In the genomic region with DNA sequence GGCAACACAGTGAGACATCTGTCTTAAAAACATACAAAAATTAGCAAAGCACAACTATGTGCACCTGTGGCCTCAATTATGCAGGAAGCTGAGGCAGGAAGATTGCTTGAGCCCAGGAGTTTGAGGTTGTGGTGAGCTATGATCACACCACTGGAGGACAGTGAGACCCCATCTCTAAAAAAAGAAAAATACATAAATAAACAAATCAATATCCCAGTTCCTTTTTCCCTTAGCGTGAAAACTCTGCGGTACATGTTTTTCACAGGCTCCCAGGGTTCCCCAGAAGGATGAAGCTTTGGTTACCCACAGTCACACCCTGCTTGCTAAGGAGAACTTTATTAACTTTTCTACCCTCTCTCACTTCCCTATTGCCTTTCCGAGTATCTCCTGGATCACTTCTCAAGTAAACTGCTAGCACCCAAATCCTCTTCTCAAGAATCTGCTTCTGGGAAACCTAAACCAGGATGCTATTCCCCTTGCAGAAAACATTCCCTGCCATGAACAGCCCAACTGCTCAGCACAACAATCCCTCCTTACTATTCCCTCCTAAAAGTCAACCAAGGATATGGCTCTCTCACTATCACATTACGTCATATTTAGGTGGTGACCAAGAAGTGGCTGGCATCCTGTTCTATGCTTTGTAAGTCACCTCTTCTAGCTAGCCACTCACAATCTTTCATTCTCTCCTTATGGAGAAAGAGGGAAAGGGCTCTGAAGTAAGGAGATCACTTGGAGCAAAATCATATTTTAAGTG, we compare ENCODE assay signal across 9 cellular contexts.
DNase-seq lines count a peak whose midpoint lies in the region; ATAC-seq and TF ChIP-seq lines count a peak whose summit lies in the region.
"Had no signal": no experiment of that assay in that cellular context is flagged by ENCODE, and none has a peak within 500 bp of the region (broad histone marks: within the 10 kb centered on the region; RNA-seq: fewer than 3 reads in every experiment).

No MANE protein-coding gene starts in this region.

- no peaks in the 10 kb centered on the region for H4K20me1 ChIP-seq in GM23338 (replicated peaks; ENCODE audit: insufficient read depth)

- DNase-seq in memory B cell (ENCODE audit: low spot score in 2 of 2) (no peak), KG1 (lab: John Stamatoyannopoulos, UW) (no peak), GM23338 (ENCODE audit: low spot score) (no peak), suprapubic skin (ENCODE audit: low spot score in 2 of 2) (no peak), NCI-H187 treated with DMSO at 0.1 percent for 48 hours (lab: John Stamatoyannopoulos, UW) (no peak)

- H3K9me2 ChIP-seq in GM23338 (ENCODE audit: insufficient read depth): no peaks in the 10 kb centered on the region

- no peaks in the 10 kb centered on the region for H3K27me3 ChIP-seq in GM23338 (ENCODE audit: insufficient read depth)
- no peaks in the 10 kb centered on the region for H3K27me3 ChIP-seq in suprapubic skin
- H3K27me3 ChIP-seq: SJSA1 had no signal

- TF ChIP-seq POLR2A in suprapubic skin (IDR thresholded peaks at IDR 0.05): no peak

- no peak overlapping the region for H3K4me2 ChIP-seq in GM23338

- H3K4me3 ChIP-seq in GM23338: no peak overlapping the region
- no peak overlapping the region for H3K4me3 ChIP-seq in suprapubic skin
- H3K4me3 ChIP-seq: SJSA1 had no signal

- H3K27ac ChIP-seq in GM23338 (ENCODE audit: low read depth): no peak overlapping the region
- no peak overlapping the region for H3K27ac ChIP-seq in suprapubic skin
- H3K27ac ChIP-seq: SJSA1 had no signal

- H2AFZ ChIP-seq in GM23338: no peak overlapping the region

- H3K4me1 Mint-ChIP-seq in memory B cell: peaks cover 14% of the 10 kb centered on the region
- H3K4me1 Mint-ChIP-seq in GM23338: peaks cover 7% of the 10 kb centered on the region; the same call in 1 of the 3 replicates

- H3K9me3 ChIP-seq in suprapubic skin: no peaks in the 10 kb centered on the region
- H3K9me3 ChIP-seq: SJSA1 had no signal

- TF ChIP-seq CTCF in GM23338 (conservative IDR thresholded peaks at IDR 0.05; ENCODE audit: low read depth in 2 of 2) (no peak), suprapubic skin (IDR thresholded peaks at IDR 0.05) (no peak)

- ATAC-seq in GM18870 (IDR thresholded peaks at IDR 0.05; ENCODE audit: unreplicated experiment): peak; percentile 61
- peak; percentile 48 for ATAC-seq in GM21737 (IDR thresholded peaks at IDR 0.05; ENCODE audit: unreplicated experiment)
- peak; percentile 62 for ATAC-seq in HG03571 (IDR thresholded peaks at IDR 0.05; ENCODE audit: unreplicated experiment)
- ATAC-seq in memory B cell (ENCODE audit: low read depth): peak; percentile 40
- ATAC-seq in GM23338: no peak

- no peaks in the 10 kb centered on the region for H3K79me2 ChIP-seq in GM23338 (replicated peaks; ENCODE audit: insufficient read depth)

- H3K36me3 Mint-ChIP-seq in memory B cell (no peaks in the 10 kb centered on the region), GM23338 (ENCODE audit: low read depth) (no peaks in the 10 kb centered on the region)

- TF ChIP-seq EP300 in suprapubic skin (IDR thresholded peaks at IDR 0.05): no peak

- no peaks in the 10 kb centered on the region for H3K27me3 Mint-ChIP-seq in memory B cell
- H3K27me3 Mint-ChIP-seq in GM23338 (ENCODE audit: insufficient read depth, low read depth, poor library complexity): no peaks in the 10 kb centered on the region

- WGBS in suprapubic skin: 91% methylated on average over 4 of the region's 4 CpGs

- H3K27ac Mint-ChIP-seq in memory B cell (peak overlapping the region; percentile 60), GM23338 (no peak overlapping the region)

- no peaks in the 10 kb centered on the region for H3F3A ChIP-seq in GM23338 (replicated peaks; ENCODE audit: low read depth)

- no peaks in the 10 kb centered on the region for H3K9me3 Mint-ChIP-seq in memory B cell
- no peaks in the 10 kb centered on the region for H3K9me3 Mint-ChIP-seq in GM23338

- H3K4me1 ChIP-seq in GM23338 (ENCODE audit: insufficient read depth) (no peaks in the 10 kb centered on the region), suprapubic skin (no peaks in the 10 kb centered on the region)
- H3K4me1 ChIP-seq: SJSA1 had no signal

- no peak overlapping the region for H3K4me3 Mint-ChIP-seq in memory B cell
- no peak overlapping the region for H3K4me3 Mint-ChIP-seq in GM23338

- no peaks in the 10 kb centered on the region for H3K36me3 ChIP-seq in GM23338 (ENCODE audit: insufficient read depth)
- no peaks in the 10 kb centered on the region for H3K36me3 ChIP-seq in suprapubic skin
- H3K36me3 ChIP-seq: SJSA1 had no signal

TF ChIP-seq in GM23338, 12 proteins besides CTCF, POLR2A, EP300 and RAD21:
- TF ChIP-seq JUNB (IDR thresholded peaks at IDR 0.05; ENCODE audit: unreplicated experiment): no peak
- no peak for TF ChIP-seq STAT1 (IDR thresholded peaks at IDR 0.05; ENCODE audit: unreplicated experiment)
